Comparison of ENCODE assay signal across 1 cellular context in genomic region chr3:143123353-143123974, GRCh38.
TF ChIP-seq lines count a peak whose summit lies in the region.

No MANE protein-coding gene starts in this region.

TF ChIP-seq in GM12878, 131 proteins besides CTCF, POLR2A, EP300 and RAD21 (continues in another document):
- TF ChIP-seq KAT2A (conservative IDR thresholded peaks at IDR 0.05; ENCODE audit: control insufficient read depth, low read depth, low read length), result no peak
- no peak for TF ChIP-seq MAX (IDR thresholded peaks at IDR 0.05; ENCODE audit: low read depth, low read length)
- peak; percentile 68; the same call in 1 of the 2 replicates for TF ChIP-seq ZNF217 (IDR thresholded peaks at IDR 0.05)
- TF ChIP-seq FOXK2 (IDR thresholded peaks at IDR 0.05), result no peak
- no peak for TF ChIP-seq PAX5 (IDR thresholded peaks at IDR 0.05; ENCODE audit: borderline replicate concordance, low read depth, low read length)
- TF ChIP-seq ZNF384 (IDR thresholded peaks at IDR 0.05; ENCODE audit: borderline replicate concordance, low read depth, low read length), result no peak
- TF ChIP-seq NFYA (IDR thresholded peaks at IDR 0.05; ENCODE audit: borderline replicate concordance, low read depth, low read length), result no peak
- TF ChIP-seq NBN (IDR thresholded peaks at IDR 0.05), result no peak
- TF ChIP-seq BHLHE40 (IDR thresholded peaks at IDR 0.05; ENCODE audit: borderline replicate concordance in 1 of 2, low read depth in 2 of 2, low read length in 1 of 2), result no peak
- no peak for TF ChIP-seq POLR2AphosphoS2 (IDR thresholded peaks at IDR 0.05; ENCODE audit: low read depth, low read length)
- peak; percentile 84 for TF ChIP-seq NFIC (IDR thresholded peaks at IDR 0.05; ENCODE audit: low read depth, low read length)
- no peak for TF ChIP-seq RELA (IDR thresholded peaks at IDR 0.05; ENCODE audit: borderline replicate concordance, partially characterized antibody)
- TF ChIP-seq, protein P1, sequence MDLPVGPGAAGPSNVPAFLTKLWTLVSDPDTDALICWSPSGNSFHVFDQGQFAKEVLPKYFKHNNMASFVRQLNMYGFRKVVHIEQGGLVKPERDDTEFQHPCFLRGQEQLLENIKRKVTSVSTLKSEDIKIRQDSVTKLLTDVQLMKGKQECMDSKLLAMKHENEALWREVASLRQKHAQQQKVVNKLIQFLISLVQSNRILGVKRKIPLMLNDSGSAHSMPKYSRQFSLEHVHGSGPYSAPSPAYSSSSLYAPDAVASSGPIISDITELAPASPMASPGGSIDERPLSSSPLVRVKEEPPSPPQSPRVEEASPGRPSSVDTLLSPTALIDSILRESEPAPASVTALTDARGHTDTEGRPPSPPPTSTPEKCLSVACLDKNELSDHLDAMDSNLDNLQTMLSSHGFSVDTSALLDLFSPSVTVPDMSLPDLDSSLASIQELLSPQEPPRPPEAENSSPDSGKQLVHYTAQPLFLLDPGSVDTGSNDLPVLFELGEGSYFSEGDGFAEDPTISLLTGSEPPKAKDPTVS (IDR thresholded peaks at IDR 0.05; ENCODE audit: low read depth, low read length), result no peak
- TF ChIP-seq CREM (IDR thresholded peaks at IDR 0.05; ENCODE audit: low read depth), result no peak
- TF ChIP-seq CHD1 (IDR thresholded peaks at IDR 0.05; ENCODE audit: low read depth, low read length), result no peak
- 0 out of 2 replicates have a peak, but pooled peaks have one; percentile 15 for TF ChIP-seq SMARCA5 (IDR thresholded peaks at IDR 0.05)
- TF ChIP-seq RAD51 (IDR thresholded peaks at IDR 0.05), result no peak
- no peak for TF ChIP-seq IRF5 (IDR thresholded peaks at IDR 0.05; ENCODE audit: borderline replicate concordance)
- no peak for TF ChIP-seq USF1 (IDR thresholded peaks at IDR 0.05; ENCODE audit: borderline replicate concordance, extremely low read length, insufficient read depth, low read depth, low read length)
- TF ChIP-seq, protein P2, sequence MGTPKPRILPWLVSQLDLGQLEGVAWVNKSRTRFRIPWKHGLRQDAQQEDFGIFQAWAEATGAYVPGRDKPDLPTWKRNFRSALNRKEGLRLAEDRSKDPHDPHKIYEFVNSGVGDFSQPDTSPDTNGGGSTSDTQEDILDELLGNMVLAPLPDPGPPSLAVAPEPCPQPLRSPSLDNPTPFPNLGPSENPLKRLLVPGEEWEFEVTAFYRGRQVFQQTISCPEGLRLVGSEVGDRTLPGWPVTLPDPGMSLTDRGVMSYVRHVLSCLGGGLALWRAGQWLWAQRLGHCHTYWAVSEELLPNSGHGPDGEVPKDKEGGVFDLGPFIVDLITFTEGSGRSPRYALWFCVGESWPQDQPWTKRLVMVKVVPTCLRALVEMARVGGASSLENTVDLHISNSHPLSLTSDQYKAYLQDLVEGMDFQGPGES (IDR thresholded peaks at IDR 0.05), result no peak
- peak; percentile 36 for TF ChIP-seq MTA2 (IDR thresholded peaks at IDR 0.05; ENCODE audit: low read depth)
- no peak for TF ChIP-seq TARDBP (IDR thresholded peaks at IDR 0.05; ENCODE audit: borderline replicate concordance)
- TF ChIP-seq TCF12 (IDR thresholded peaks at IDR 0.05; ENCODE audit: low read depth, low read length), result no peak
- no peak for TF ChIP-seq RFX5 (IDR thresholded peaks at IDR 0.05; ENCODE audit: low read depth, low read length)
- TF ChIP-seq, protein P3, sequence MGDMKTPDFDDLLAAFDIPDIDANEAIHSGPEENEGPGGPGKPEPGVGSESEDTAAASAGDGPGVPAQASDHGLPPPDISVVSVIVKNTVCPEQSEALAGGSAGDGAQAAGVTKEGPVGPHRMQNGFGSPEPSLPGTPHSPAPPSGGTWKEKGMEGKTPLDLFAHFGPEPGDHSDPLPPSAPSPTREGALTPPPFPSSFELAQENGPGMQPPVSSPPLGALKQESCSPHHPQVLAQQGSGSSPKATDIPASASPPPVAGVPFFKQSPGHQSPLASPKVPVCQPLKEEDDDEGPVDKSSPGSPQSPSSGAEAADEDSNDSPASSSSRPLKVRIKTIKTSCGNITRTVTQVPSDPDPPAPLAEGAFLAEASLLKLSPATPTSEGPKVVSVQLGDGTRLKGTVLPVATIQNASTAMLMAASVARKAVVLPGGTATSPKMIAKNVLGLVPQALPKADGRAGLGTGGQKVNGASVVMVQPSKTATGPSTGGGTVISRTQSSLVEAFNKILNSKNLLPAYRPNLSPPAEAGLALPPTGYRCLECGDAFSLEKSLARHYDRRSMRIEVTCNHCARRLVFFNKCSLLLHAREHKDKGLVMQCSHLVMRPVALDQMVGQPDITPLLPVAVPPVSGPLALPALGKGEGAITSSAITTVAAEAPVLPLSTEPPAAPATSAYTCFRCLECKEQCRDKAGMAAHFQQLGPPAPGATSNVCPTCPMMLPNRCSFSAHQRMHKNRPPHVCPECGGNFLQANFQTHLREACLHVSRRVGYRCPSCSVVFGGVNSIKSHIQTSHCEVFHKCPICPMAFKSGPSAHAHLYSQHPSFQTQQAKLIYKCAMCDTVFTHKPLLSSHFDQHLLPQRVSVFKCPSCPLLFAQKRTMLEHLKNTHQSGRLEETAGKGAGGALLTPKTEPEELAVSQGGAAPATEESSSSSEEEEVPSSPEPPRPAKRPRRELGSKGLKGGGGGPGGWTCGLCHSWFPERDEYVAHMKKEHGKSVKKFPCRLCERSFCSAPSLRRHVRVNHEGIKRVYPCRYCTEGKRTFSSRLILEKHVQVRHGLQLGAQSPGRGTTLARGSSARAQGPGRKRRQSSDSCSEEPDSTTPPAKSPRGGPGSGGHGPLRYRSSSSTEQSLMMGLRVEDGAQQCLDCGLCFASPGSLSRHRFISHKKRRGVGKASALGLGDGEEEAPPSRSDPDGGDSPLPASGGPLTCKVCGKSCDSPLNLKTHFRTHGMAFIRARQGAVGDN (IDR thresholded peaks at IDR 0.05), result no peak
- TF ChIP-seq BCLAF1 (IDR thresholded peaks at IDR 0.05), result no peak
- TF ChIP-seq ATF2 (IDR thresholded peaks at IDR 0.05; ENCODE audit: low read length), result peak; percentile 73
- TF ChIP-seq, protein P4, sequence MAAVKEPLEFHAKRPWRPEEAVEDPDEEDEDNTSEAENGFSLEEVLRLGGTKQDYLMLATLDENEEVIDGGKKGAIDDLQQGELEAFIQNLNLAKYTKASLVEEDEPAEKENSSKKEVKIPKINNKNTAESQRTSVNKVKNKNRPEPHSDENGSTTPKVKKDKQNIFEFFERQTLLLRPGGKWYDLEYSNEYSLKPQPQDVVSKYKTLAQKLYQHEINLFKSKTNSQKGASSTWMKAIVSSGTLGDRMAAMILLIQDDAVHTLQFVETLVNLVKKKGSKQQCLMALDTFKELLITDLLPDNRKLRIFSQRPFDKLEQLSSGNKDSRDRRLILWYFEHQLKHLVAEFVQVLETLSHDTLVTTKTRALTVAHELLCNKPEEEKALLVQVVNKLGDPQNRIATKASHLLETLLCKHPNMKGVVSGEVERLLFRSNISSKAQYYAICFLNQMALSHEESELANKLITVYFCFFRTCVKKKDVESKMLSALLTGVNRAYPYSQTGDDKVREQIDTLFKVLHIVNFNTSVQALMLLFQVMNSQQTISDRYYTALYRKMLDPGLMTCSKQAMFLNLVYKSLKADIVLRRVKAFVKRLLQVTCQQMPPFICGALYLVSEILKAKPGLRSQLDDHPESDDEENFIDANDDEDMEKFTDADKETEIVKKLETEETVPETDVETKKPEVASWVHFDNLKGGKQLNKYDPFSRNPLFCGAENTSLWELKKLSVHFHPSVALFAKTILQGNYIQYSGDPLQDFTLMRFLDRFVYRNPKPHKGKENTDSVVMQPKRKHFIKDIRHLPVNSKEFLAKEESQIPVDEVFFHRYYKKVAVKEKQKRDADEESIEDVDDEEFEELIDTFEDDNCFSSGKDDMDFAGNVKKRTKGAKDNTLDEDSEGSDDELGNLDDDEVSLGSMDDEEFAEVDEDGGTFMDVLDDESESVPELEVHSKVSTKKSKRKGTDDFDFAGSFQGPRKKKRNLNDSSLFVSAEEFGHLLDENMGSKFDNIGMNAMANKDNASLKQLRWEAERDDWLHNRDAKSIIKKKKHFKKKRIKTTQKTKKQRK (IDR thresholded peaks at IDR 0.05; ENCODE audit: low read depth, low read length), result no peak
- no peak for TF ChIP-seq SIN3A (IDR thresholded peaks at IDR 0.05; ENCODE audit: low read depth, low read length)
- TF ChIP-seq IRF4 (IDR thresholded peaks at IDR 0.05; ENCODE audit: low read depth, low read length), result 0 out of 2 replicates have a peak, but pooled peaks have one; percentile 8
- no peak for TF ChIP-seq STAT3 (IDR thresholded peaks at IDR 0.05; ENCODE audit: low read depth, low read length)
- no peak for TF ChIP-seq NFXL1 (IDR thresholded peaks at IDR 0.05; ENCODE audit: borderline replicate concordance)
- no peak for TF ChIP-seq CUX1 (IDR thresholded peaks at IDR 0.05; ENCODE audit: insufficient replicate concordance, low read depth, low read length)
- no peak for TF ChIP-seq EGR1 (IDR thresholded peaks at IDR 0.05; ENCODE audit: borderline replicate concordance in 1 of 2, low read depth in 2 of 2, low read length in 2 of 2)
- TF ChIP-seq YY1 (IDR thresholded peaks at IDR 0.05; ENCODE audit: low read depth, low read length), result no peak
- no peak for TF ChIP-seq NRF1 (conservative IDR thresholded peaks at IDR 0.05; ENCODE audit: low read depth, low read length)
